ENCODE assay signal across 8 cellular contexts in genomic region chr12:4307593-4308333, GRCh38. TPM values are rescaled to one million over a fixed set of nuclear protein-coding genes. Genes with fewer than 3 reads are reported as not detected.
DNase-seq lines count a peak whose midpoint lies in the region; ATAC-seq and TF ChIP-seq lines count a peak whose summit lies in the region.

No MANE protein-coding gene starts in this region.

- no peak for TF ChIP-seq EP300 in Ishikawa (IDR thresholded peaks at IDR 0.05; ENCODE audit: borderline replicate concordance)

- TF ChIP-seq RAD21 in Ishikawa (IDR thresholded peaks at IDR 0.05; ENCODE audit: low read depth) = peak; percentile 89

- DNase-seq in DMS53 (lab: John Stamatoyannopoulos, UW) = peak; percentile 100
- DNase-seq in Panc1 (ENCODE audit: low read depth, low spot score) = peak; percentile 33
- peak; percentile 65 to 81 for DNase-seq in dermis microvascular lymphatic vessel endothelial cell (ENCODE audit: low read depth in 2 of 2)
- peak; percentile 82 to 89 for DNase-seq in left colon
- DNase-seq in substantia nigra (lab: John Stamatoyannopoulos, UW) = peak in 37 of 49 donors; percentile 10 to 81 (median 42)
- DNase-seq in activated effector memory CD4-positive, alpha-beta T cell treated with Interleukin-2 at 50 U/mL for 16 hours = no peak

- no peaks in the 10 kb centered on the region for H3K36me3 ChIP-seq in Panc1 (ENCODE audit: control insufficient read depth, insufficient read depth, low read length)

- 0 out of 4 replicates have a peak overlapping the region, but pooled peaks of 1 of the 2 experiments have one; percentile 14 for H3K4me3 ChIP-seq in Panc1 (ENCODE audit: low read depth in 2 of 2, low read length in 2 of 2)

- CTCF ChIA-PET in Panc1 (lab: Charles Lee) = interaction anchor here (0.6 kb wide), 1 partner anchor 9 kb away, joined by 6 read pairs; no protein-coding TSS in a partner anchor

- POLR2A ChIA-PET in Panc1 (lab: Charles Lee) = interaction anchor here (0.8 kb wide), 1 partner anchor 16 kb away, joined by 3 read pairs; no protein-coding TSS in a partner anchor

- no peaks in the 10 kb centered on the region for H3K9me3 ChIP-seq in Panc1 (ENCODE audit: control insufficient read depth, insufficient read depth, low read depth, low read length)

- no TSS peak for BruUV-seq in Panc1 (replicated peaks; lab: Mats Ljungman, UMichigan)

- no peaks in the 10 kb centered on the region; the same call in 1 of the 2 replicates for H3K27me3 ChIP-seq in Panc1 (ENCODE audit: control insufficient read depth, insufficient read depth, low read length)

- peak; percentile 83 for TF ChIP-seq CTCF in Panc1 (IDR thresholded peaks at IDR 0.05)

- H3K4me1 ChIP-seq in Panc1 (ENCODE audit: control insufficient read depth, insufficient read depth, low read length) = no peaks in the 10 kb centered on the region

- intact Hi-C loops in Panc1 (cut with micrococcal nuclease; ENCODE audit: unreplicated experiment) (loop anchor here (5.0 kb wide), 1 partner anchor 220 kb away; no protein-coding TSS in a partner anchor), left colon (cut with DNase I, micrococcal nuclease) (loop anchor here in 1 of 2 donors (5.0 kb wide), 1 partner anchor 220 kb away; no protein-coding TSS in a partner anchor)

- peak; percentile 99 for ATAC-seq in Panc1
- ATAC-seq in left colon = peak; percentile 91
- ATAC-seq in GM21390 (IDR thresholded peaks at IDR 0.05; ENCODE audit: unreplicated experiment) = no peak

- in situ Hi-C loops in Panc1 (cut with HindIII; ENCODE audit: low pct_unique_long_range_greater_than_20kb, low sequenced_read_pairs) = no loop called here

- H3K27ac ChIP-seq in Panc1 (ENCODE audit: low read length) (no peak overlapping the region), substantia nigra (ENCODE audit: low read depth, low read length, poor library complexity, severe bottlenecking) (no peak overlapping the region)

TF ChIP-seq in Ishikawa, 13 proteins besides CTCF, POLR2A, EP300 and RAD21:
- TF ChIP-seq, protein P1, sequence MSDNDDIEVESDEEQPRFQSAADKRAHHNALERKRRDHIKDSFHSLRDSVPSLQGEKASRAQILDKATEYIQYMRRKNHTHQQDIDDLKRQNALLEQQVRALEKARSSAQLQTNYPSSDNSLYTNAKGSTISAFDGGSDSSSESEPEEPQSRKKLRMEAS (IDR thresholded peaks at IDR 0.05) = peak; percentile 54; the same call in 1 of the 2 replicates
- no peak for TF ChIP-seq YY1 (IDR thresholded peaks at IDR 0.05; ENCODE audit: low read depth)
TF ChIP-seq in Ishikawa: peak in this region for 1.

RNA-seq across cellular contexts. Expression of gene TIGAR, which starts 13.2 kb away (rescaled TPM):
- 17.4 TPM for total RNA-seq in Panc1 (2021; ENCODE audit: unreplicated experiment)
- 12.8 TPM for polyA plus RNA-seq in Panc1 (2012; ENCODE audit: insufficient read length)
- total RNA-seq in dermis microvascular lymphatic vessel endothelial cell = 9.6 and 14.0 TPM in 2 replicates
- 10 to 100 TPM; 13.0 to 14.4 TPM for total RNA-seq in left colon

RNA-seq across cellular contexts. Expression of gene CCND2, which starts 34.2 kb away (rescaled TPM):
- total RNA-seq in Panc1 (2021; ENCODE audit: unreplicated experiment) (1.5 TPM), dermis microvascular lymphatic vessel endothelial cell (90.6 and 187 TPM in 2 replicates), left colon (100 to 1,000 TPM in 1 of 2 donors, 10 to 100 TPM in 1; 97.7 to 106 TPM)
- polyA plus RNA-seq in Panc1 (2012; ENCODE audit: insufficient read length) = not detected

Comparison
In these comparisons a context has a peak if more than half of its experiments do, and no peak if none do; other contexts are left out.
1. RNA of gene CCND2, which starts 34.2 kb away (total RNA-seq): 97.7 to 106 TPM in left colon and 90.6 to 187 TPM in dermis microvascular lymphatic vessel endothelial cell; 1.5 TPM in Panc1 (single experiment); every median in the first group is over 10 times any median in the second.